Comparison of ENCODE assay signal across 16 cellular contexts in the genomic region with DNA sequence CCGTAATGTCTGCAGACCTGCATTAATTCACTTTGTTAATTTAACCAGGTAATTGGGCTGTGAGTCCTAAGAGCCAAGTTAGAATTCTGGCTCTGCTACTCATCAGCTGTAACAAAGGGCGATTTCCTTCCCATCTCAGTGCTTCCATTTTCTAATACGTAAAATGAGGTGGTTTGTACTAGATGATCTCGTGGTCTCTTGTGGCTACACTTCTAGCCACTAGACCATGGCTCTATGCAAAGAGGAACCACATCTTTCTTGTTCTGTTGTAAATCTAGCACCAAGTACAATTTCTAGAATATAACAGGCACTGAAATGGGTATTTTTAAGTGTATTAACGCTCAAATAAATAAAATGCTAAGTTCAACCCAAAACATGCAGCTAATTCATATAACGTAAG.
DNase-seq lines count a peak whose midpoint lies in the region; ATAC-seq and TF ChIP-seq lines count a peak whose summit lies in the region.
"Had no signal": no experiment of that assay in that cellular context is flagged by ENCODE, and none has a peak within 500 bp of the region (broad histone marks: within the 10 kb centered on the region; RNA-seq: fewer than 3 reads in every experiment).

No MANE protein-coding gene starts in this region.

- TF ChIP-seq CTCF in dorsolateral prefrontal cortex (IDR thresholded peaks at IDR 0.05 in 54 of 56, conservative IDR thresholded peaks at IDR 0.05 in 2 of 56; ENCODE audit: low read depth in 1 of 56, partially characterized antibody in 56 of 56): no peak

- peak; percentile 24 for DNase-seq in CMK (ENCODE audit: low read depth)
- DNase-seq in DMS153 treated with DMSO at 0.1 percent for 48 hours (lab: John Stamatoyannopoulos, UW; ENCODE audit: unreplicated experiment): no peak
- no peak for DNase-seq in NCI-H2081 treated with DMSO at 0.1 percent for 48 hours (lab: John Stamatoyannopoulos, UW)
- no peak for DNase-seq in NCI-H1417 (lab: John Stamatoyannopoulos, UW)
- DNase-seq in dorsolateral prefrontal cortex: no peak
- DNase-seq: ACHN, activated B cell treated with CpG ODN at 0.5 μM for 24 hours, erythroblast, natural killer cell, NCI-H2081, upper lobe of right lung had no signal

- intact Hi-C loops in dorsolateral prefrontal cortex (cut with DNase I): no loop called here

- ATAC-seq in GM19351 (IDR thresholded peaks at IDR 0.05; ENCODE audit: unreplicated experiment) (peak; percentile 99), HG02763 (IDR thresholded peaks at IDR 0.05; ENCODE audit: unreplicated experiment) (peak; percentile 95), HG03460 (IDR thresholded peaks at IDR 0.05; ENCODE audit: unreplicated experiment) (peak; percentile 77)
- ATAC-seq: left lobe of liver, natural killer cell, upper lobe of right lung had no signal

- no peak overlapping the region for H3K4me3 ChIP-seq in dorsolateral prefrontal cortex
- H3K4me3 ChIP-seq: upper lobe of right lung had no signal

- H3K27ac ChIP-seq in dorsolateral prefrontal cortex: no peak overlapping the region
- H3K27ac ChIP-seq: KMS-11, upper lobe of right lung had no signal

- H3K27me3 ChIP-seq in dorsolateral prefrontal cortex: peaks cover 0 to 3% (median 0%) of the 10 kb centered on the region in 45 donors
- H3K27me3 ChIP-seq: upper lobe of right lung had no signal
